Comparison of ENCODE assay signal across 8 cellular contexts in genomic region chr10:13346280-13346819, GRCh38. TPM values are rescaled to one million over a fixed set of nuclear protein-coding genes. Genes with fewer than 3 reads are reported as not detected.
A peak's percentile ranks its signal among the peaks of the same experiment; 100 is the strongest.
DNase-seq lines count a peak whose midpoint lies in the region; ATAC-seq, FAIRE-seq and TF ChIP-seq lines count a peak whose summit lies in the region.

No MANE protein-coding gene starts in this region.

- H3K9me3 ChIP-seq in SU-DHL-6 (ENCODE audit: insufficient read depth, low read length) = no peaks in the 10 kb centered on the region

- H3K4me2 ChIP-seq in SU-DHL-6 (ENCODE audit: low read depth, low read length, poor library complexity, severe bottlenecking) = peak overlapping the region; percentile 96

- intact Hi-C loops in posterior vena cava (cut with DNase I) = no loop called here

- H3K4me3 ChIP-seq in SU-DHL-6 (ENCODE audit: insufficient read depth, low read length, poor library complexity, severe bottlenecking) = peak overlapping the region; percentile 63
- peak overlapping the region; percentile 62 for H3K4me3 ChIP-seq in fibroblast of mammary gland (ENCODE audit: control insufficient read depth, low read depth, low read length)

- DNase-seq in NCI-H2227 treated with DMSO at 0.1 percent for 48 hours (lab: John Stamatoyannopoulos, UW) (peak; percentile 7), NCI-H2227 (lab: John Stamatoyannopoulos, UW; ENCODE audit: unreplicated experiment) (no peak), fibroblast of mammary gland (ENCODE audit: low read depth) (peak; percentile 90), posterior vena cava (ENCODE audit: low spot score) (peak; percentile 61), hippocampal formation (lab: John Stamatoyannopoulos, UW) (no peak), GM12892 (ENCODE audit: insufficient read length) (no peak)

- no peaks in the 10 kb centered on the region for H4K20me1 ChIP-seq in SU-DHL-6 (ENCODE audit: low read depth, low read length)

- FAIRE-seq in GM12892 (lab: Jason Lieb, UNC) = no peak

- peak overlapping the region; percentile 96 for H3K9ac ChIP-seq in SU-DHL-6 (ENCODE audit: low read length)

- no peaks in the 10 kb centered on the region for H3K9me2 ChIP-seq in SU-DHL-6 (replicated peaks; ENCODE audit: insufficient read depth, low read length)

- H3K36me3 ChIP-seq in SU-DHL-6 (ENCODE audit: low read length) = no peaks in the 10 kb centered on the region

- TF ChIP-seq CTCF in SU-DHL-6 (IDR thresholded peaks at IDR 0.05; ENCODE audit: insufficient read depth, low read length, poor library complexity, severe bottlenecking) (no peak), fibroblast of mammary gland (conservative IDR thresholded peaks at IDR 0.05; ENCODE audit: control insufficient read depth, insufficient read depth, low read depth, low read length) (no peak)

- H3F3A ChIP-seq in SU-DHL-6 (ENCODE audit: insufficient read depth) = peaks cover 8% of the 10 kb centered on the region; the same call in 1 of the 2 replicates

- TF ChIP-seq POLR2A in GM12892 (IDR thresholded peaks at IDR 0.05; ENCODE audit: low read depth, low read length) = no peak

- H3K27ac ChIP-seq in SU-DHL-6 (ENCODE audit: low read depth, low read length) = no peak overlapping the region

- no peak for ATAC-seq in GM18517 (IDR thresholded peaks at IDR 0.05; ENCODE audit: unreplicated experiment)

- peaks cover 53% of the 10 kb centered on the region for H3K79me2 ChIP-seq in SU-DHL-6 (ENCODE audit: insufficient read depth, low read length)

- no peaks in the 10 kb centered on the region for H3K27me3 ChIP-seq in SU-DHL-6 (ENCODE audit: low read length)

- no peak overlapping the region for H2AFZ ChIP-seq in SU-DHL-6 (ENCODE audit: low read depth, low read length, severe bottlenecking)

RNA-seq across cellular contexts. Expression of gene SEPHS1, which starts 1.7 kb away (rescaled TPM):
- total RNA-seq in posterior vena cava = 10 to 100 TPM; 29.7 to 30.7 TPM
- polyA plus RNA-seq in GM12892 (2012; ENCODE audit: missing spikeins) = 34.2 TPM

RNA-seq across cellular contexts. Expression of gene PHYH, which starts 46.5 kb away (rescaled TPM):
- total RNA-seq in posterior vena cava = 10 to 100 TPM; 26.7 to 35.1 TPM
- polyA plus RNA-seq in GM12892 (2012; ENCODE audit: missing spikeins) = 6.3 TPM

Comparison
In these comparisons a context has a peak if more than half of its experiments do, and no peak if none do; other contexts are left out.
1. DNase-seq: peak in NCI-H2227 treated with DMSO at 0.1 percent for 48 hours (single experiment), fibroblast of mammary gland (single experiment) and posterior vena cava (single experiment); none in NCI-H2227 (single experiment), hippocampal formation (0 of 2) and GM12892 (single experiment).